In genomic region chr3:112629425-112629824, GRCh38 we compare ENCODE assay signal across 8 cellular contexts. TPM values are rescaled to one million over a fixed set of nuclear protein-coding genes. Genes with fewer than 3 reads are reported as not detected.
DNase-seq lines count a peak whose midpoint lies in the region; ATAC-seq and TF ChIP-seq lines count a peak whose summit lies in the region.

No MANE protein-coding gene starts in this region.

- ATAC-seq in activated T-cell treated with anti-CD3 and anti-CD28 coated beads, Interleukin-2, amount 50 U/mL, for 72 hours (replicated peaks in 1 of 2), result peak; percentile 64 to 70
- peak; percentile 80 for ATAC-seq in stimulated activated effector memory CD8-positive, alpha-beta T cell treated with anti-CD3 and anti-CD28 coated beads, Interleukin-12 subunit alpha, Interleukin-12 subunit beta, amount 100 ng/mL, for 72 hours
- ATAC-seq in HG02973 (IDR thresholded peaks at IDR 0.05; ENCODE audit: unreplicated experiment) (no peak), HG03460 (IDR thresholded peaks at IDR 0.05; ENCODE audit: unreplicated experiment) (no peak)

- peaks cover 8% of the 10 kb centered on the region for H3K27me3 Mint-ChIP-seq in activated T-cell treated with anti-CD3 and anti-CD28 coated beads, Interleukin-2, amount 50 U/mL, for 72 hours (ENCODE audit: low read depth)
- H3K27me3 Mint-ChIP-seq in activated T-cell treated with anti-CD3 and anti-CD28 coated beads, Interleukin-2, amount 50 U/mL, for 24 hours, result peaks cover 2% of the 10 kb centered on the region

- no peaks in the 10 kb centered on the region for H3K36me3 Mint-ChIP-seq in activated T-cell treated with anti-CD3 and anti-CD28 coated beads, Interleukin-2, amount 50 U/mL, for 72 hours (ENCODE audit: insufficient read depth in 2 of 2)
- H3K36me3 Mint-ChIP-seq in stimulated activated effector memory CD8-positive, alpha-beta T cell treated with anti-CD3 and anti-CD28 coated beads, Interleukin-12 subunit alpha, Interleukin-12 subunit beta, amount 100 ng/mL, for 72 hours, result no peaks in the 10 kb centered on the region
- no peaks in the 10 kb centered on the region for H3K36me3 Mint-ChIP-seq in activated T-cell treated with anti-CD3 and anti-CD28 coated beads, Interleukin-2, amount 50 U/mL, for 24 hours (ENCODE audit: low read depth)

- peak; percentile 13 to 31 for DNase-seq in activated T-cell treated with anti-CD3 and anti-CD28 coated beads, Interleukin-2, amount 50 U/mL, for 72 hours
- DNase-seq in activated T-cell treated with anti-CD3 and anti-CD28 coated beads for 4 hours, result no peak
- DNase-seq in SK-N-SH, result no peak
- peak; percentile 67 for DNase-seq in glomerular visceral epithelial cell (ENCODE audit: extremely low spot score)
- no peak for DNase-seq in stimulated activated effector memory CD8-positive, alpha-beta T cell treated with anti-CD3 and anti-CD28 coated beads, Interleukin-12 subunit alpha, Interleukin-12 subunit beta, amount 100 ng/mL, for 72 hours (ENCODE audit: low spot score in 2 of 2)
- no peak for DNase-seq in activated T-cell treated with anti-CD3 and anti-CD28 coated beads, Interleukin-2, amount 50 U/mL, for 24 hours

- no peaks in the 10 kb centered on the region for H3K4me1 Mint-ChIP-seq in activated T-cell treated with anti-CD3 and anti-CD28 coated beads, Interleukin-2, amount 50 U/mL, for 72 hours (ENCODE audit: low read depth)
- H3K4me1 Mint-ChIP-seq in stimulated activated effector memory CD8-positive, alpha-beta T cell treated with anti-CD3 and anti-CD28 coated beads, Interleukin-12 subunit alpha, Interleukin-12 subunit beta, amount 100 ng/mL, for 72 hours, result no peaks in the 10 kb centered on the region
- peaks cover 6% of the 10 kb centered on the region for H3K4me1 Mint-ChIP-seq in activated T-cell treated with anti-CD3 and anti-CD28 coated beads, Interleukin-2, amount 50 U/mL, for 24 hours (ENCODE audit: low read depth)

- CTCF ChIA-PET in SK-N-SH (lab: Yijun Ruan, JAX), result interaction anchor here (1.4 to 1.8 kb wide), 2 partner anchors 13 to 47 kb away, joined by 3 to 13 read pairs; no protein-coding TSS in a partner anchor

- H3K4me2 ChIP-seq in SK-N-SH, result peak overlapping the region; percentile 63; the same call in 1 of the 2 replicates

- TF ChIP-seq CTCF in SK-N-SH (IDR thresholded peaks at IDR 0.05), result no peak

- H3K4me3 Mint-ChIP-seq in activated T-cell treated with anti-CD3 and anti-CD28 coated beads, Interleukin-2, amount 50 U/mL, for 72 hours, result no peak overlapping the region
- no peak overlapping the region for H3K4me3 Mint-ChIP-seq in stimulated activated effector memory CD8-positive, alpha-beta T cell treated with anti-CD3 and anti-CD28 coated beads, Interleukin-12 subunit alpha, Interleukin-12 subunit beta, amount 100 ng/mL, for 72 hours
- no peak overlapping the region for H3K4me3 Mint-ChIP-seq in activated T-cell treated with anti-CD3 and anti-CD28 coated beads, Interleukin-2, amount 50 U/mL, for 24 hours

- peak overlapping the region; percentile 53 to 77; a peak in 3 of 4 replicates for H3K27ac ChIP-seq in SK-N-SH (ENCODE audit: low read depth in 2 of 2, low read length in 1 of 2)

- no peak for TF ChIP-seq EP300 in SK-N-SH (IDR thresholded peaks at IDR 0.05; ENCODE audit: borderline replicate concordance in 1 of 2, low read depth in 1 of 2, low read length in 1 of 2)

- WGBS in SK-N-SH (ENCODE audit: low lambda C conversion rate), result 29% methylated on average over 7 of the region's 7 CpGs

- peaks cover 9 to 45% of the 10 kb centered on the region in 2 experiments; a peak in 3 of 4 replicates for H3K4me1 ChIP-seq in SK-N-SH (ENCODE audit: control insufficient read depth in 1 of 2, insufficient read depth in 2 of 2, low read depth in 1 of 2, low read length in 1 of 2)

- H4K20me1 ChIP-seq in SK-N-SH (ENCODE audit: insufficient read depth), result peaks cover 6% of the 10 kb centered on the region; the same call in 1 of the 2 replicates

- POLR2A ChIA-PET in SK-N-SH (lab: Yijun Ruan, JAX), result no interaction called here

- no peaks in the 10 kb centered on the region for H3K27me3 ChIP-seq in SK-N-SH (ENCODE audit: insufficient read depth)

- H3K9me2 ChIP-seq in SK-N-SH, result no peaks in the 10 kb centered on the region

- H3K36me3 ChIP-seq in SK-N-SH (replicated peaks in 1 of 2; ENCODE audit: control insufficient read depth in 1 of 2, insufficient read depth in 2 of 2, low read length in 1 of 2), result peaks cover 36 to 52% of the 10 kb centered on the region in 2 experiments

- peaks cover 20% of the 10 kb centered on the region for H3F3A ChIP-seq in SK-N-SH (replicated peaks; ENCODE audit: insufficient read depth)

- peak overlapping the region; percentile 24; the same call in 1 of the 2 replicates for H3K9ac ChIP-seq in SK-N-SH

- H2AFZ ChIP-seq in SK-N-SH (ENCODE audit: low read depth), result 0 out of 2 replicates have a peak overlapping the region, but pooled peaks have one; percentile 8

- no peak for TF ChIP-seq RAD21 in SK-N-SH (IDR thresholded peaks at IDR 0.05; ENCODE audit: low read length)

- 0 out of 4 replicates have a peak overlapping the region, but pooled peaks of 1 of the 2 experiments have one; percentile 6 for H3K4me3 ChIP-seq in SK-N-SH (ENCODE audit: low read depth in 2 of 2, low read length in 1 of 2)

- H3K9me3 Mint-ChIP-seq in activated T-cell treated with anti-CD3 and anti-CD28 coated beads, Interleukin-2, amount 50 U/mL, for 72 hours, result no peaks in the 10 kb centered on the region
- no peaks in the 10 kb centered on the region for H3K9me3 Mint-ChIP-seq in stimulated activated effector memory CD8-positive, alpha-beta T cell treated with anti-CD3 and anti-CD28 coated beads, Interleukin-12 subunit alpha, Interleukin-12 subunit beta, amount 100 ng/mL, for 72 hours
- no peaks in the 10 kb centered on the region for H3K9me3 Mint-ChIP-seq in activated T-cell treated with anti-CD3 and anti-CD28 coated beads, Interleukin-2, amount 50 U/mL, for 24 hours

- no peaks in the 10 kb centered on the region for H3K9me3 ChIP-seq in SK-N-SH

- H3K79me2 ChIP-seq in SK-N-SH (ENCODE audit: insufficient read depth), result peaks cover 87% of the 10 kb centered on the region

- H3K27ac Mint-ChIP-seq in activated T-cell treated with anti-CD3 and anti-CD28 coated beads, Interleukin-2, amount 50 U/mL, for 72 hours, result no peak overlapping the region
- H3K27ac Mint-ChIP-seq in stimulated activated effector memory CD8-positive, alpha-beta T cell treated with anti-CD3 and anti-CD28 coated beads, Interleukin-12 subunit alpha, Interleukin-12 subunit beta, amount 100 ng/mL, for 72 hours, result no peak overlapping the region
- no peak overlapping the region for H3K27ac Mint-ChIP-seq in activated T-cell treated with anti-CD3 and anti-CD28 coated beads, Interleukin-2, amount 50 U/mL, for 24 hours

TF ChIP-seq in SK-N-SH, 30 proteins besides CTCF, POLR2A, EP300 and RAD21 (continues in another document):
- TF ChIP-seq NFIC (IDR thresholded peaks at IDR 0.05; ENCODE audit: borderline replicate concordance) (no peak; the same call in 1 of the 2 replicates), RXRA (IDR thresholded peaks at IDR 0.05; ENCODE audit: borderline replicate concordance, low read depth) (no peak), REST (IDR thresholded peaks at IDR 0.05; ENCODE audit: low read depth, low read length) (no peak), USF2 (IDR thresholded peaks at IDR 0.05; ENCODE audit: borderline replicate concordance, low read depth, low read length) (no peak), TCF12 (IDR thresholded peaks at IDR 0.05) (peak; percentile 74), FOSL2 (IDR thresholded peaks at IDR 0.05; ENCODE audit: borderline replicate concordance, low read depth) (peak; percentile 84), ELF1 (IDR thresholded peaks at IDR 0.05) (no peak; the same call in 1 of the 2 replicates), POLR2AphosphoS5 (IDR thresholded peaks at IDR 0.05; ENCODE audit: low read depth, low read length) (no peak)

RNA-seq across cellular contexts. Expression of gene CCDC80, which starts 11.5 kb away (rescaled TPM):
- not detected for total RNA-seq in activated T-cell treated with anti-CD3 and anti-CD28 coated beads, Interleukin-2, amount 50 U/mL, for 72 hours
- polyA plus RNA-seq in SK-N-SH (2012; rRNA removed), result 83.4 and 103 TPM in 2 replicates
- 113 and 151 TPM in 2 replicates for polyA plus RNA-seq in SK-N-SH (2012; cell fraction: cytosol; rRNA removed)
- 90.9 and 120 TPM in 2 replicates for polyA plus RNA-seq in SK-N-SH (2012; cell fraction: nucleus; rRNA removed)

Comparison
In these comparisons a context has a peak if more than half of its experiments do, and no peak if none do; other contexts are left out.
1. DNase-seq: peak in activated T-cell treated with anti-CD3 and anti-CD28 coated beads, Interleukin-2, amount 50 U/mL, for 72 hours (2 of 2) and glomerular visceral epithelial cell (single experiment); none in activated T-cell treated with anti-CD3 and anti-CD28 coated beads for 4 hours (single experiment), SK-N-SH (single experiment), stimulated activated effector memory CD8-positive, alpha-beta T cell treated with anti-CD3 and anti-CD28 coated beads, Interleukin-12 subunit alpha, Interleukin-12 subunit beta, amount 100 ng/mL, for 72 hours (0 of 2) and activated T-cell treated with anti-CD3 and anti-CD28 coated beads, Interleukin-2, amount 50 U/mL, for 24 hours (single experiment).
2. ATAC-seq: peak in activated T-cell treated with anti-CD3 and anti-CD28 coated beads, Interleukin-2, amount 50 U/mL, for 72 hours (2 of 2) and stimulated activated effector memory CD8-positive, alpha-beta T cell treated with anti-CD3 and anti-CD28 coated beads, Interleukin-12 subunit alpha, Interleukin-12 subunit beta, amount 100 ng/mL, for 72 hours (single experiment); none in HG02973 (single experiment) and HG03460 (single experiment).